ENCODE assay signal across 8 cellular contexts in the genomic region with DNA sequence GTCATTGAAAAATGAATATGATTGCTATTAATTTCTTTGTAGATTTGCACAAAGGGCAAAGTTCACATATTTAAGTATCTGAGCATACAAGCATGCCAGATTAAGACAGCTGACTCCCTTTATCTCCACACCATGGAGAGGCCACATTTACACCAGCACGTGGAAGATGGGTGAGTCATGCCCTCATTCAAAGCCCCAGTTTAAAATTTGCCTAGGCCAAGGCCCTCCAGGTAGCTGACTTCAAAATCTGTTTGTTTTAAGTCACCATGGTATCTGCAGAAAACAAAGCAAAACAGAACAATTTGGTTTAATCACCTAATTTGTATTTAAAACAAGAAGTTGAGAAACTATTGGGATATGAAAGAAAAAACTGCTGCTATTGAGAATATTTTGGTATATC.
DNase-seq lines count a peak whose midpoint lies in the region; ATAC-seq, FAIRE-seq and TF ChIP-seq lines count a peak whose summit lies in the region.

No MANE protein-coding gene starts in this region.

- ATAC-seq in GM12878: peak; percentile 69

- H3K36me3 ChIP-seq in HUES6 (ENCODE audit: control insufficient read depth, insufficient read depth, low read length) (no peaks in the 10 kb centered on the region), GM12878 (ENCODE audit: control insufficient read depth in 2 of 2, insufficient read depth in 2 of 2, low read length in 1 of 2) (peaks cover 1 to 11% of the 10 kb centered on the region in 2 experiments)

- POLR2A ChIA-PET in GM12878 (lab: Charles Lee): interaction anchor here (0.9 to 1.0 kb wide), 2 partner anchors 15 to 30 kb away, joined by 3 to 4 read pairs; no protein-coding TSS in a partner anchor
- POLR2A ChIA-PET in HEK293T (lab: Yijun Ruan, JAX): no interaction called here

- no peaks in the 10 kb centered on the region for H3K27me3 ChIP-seq in HUES6 (ENCODE audit: control insufficient read depth, insufficient read depth, low read length)
- no peaks in the 10 kb centered on the region for H3K27me3 ChIP-seq in GM12878 (replicated peaks in 1 of 2; ENCODE audit: control insufficient read depth in 2 of 2, insufficient read depth in 2 of 2, low read length in 1 of 2)

- in situ Hi-C loops in GM12878 (cut with MboI): no loop called here

- WGBS in GM12878 (ENCODE audit: insufficient coverage, insufficient replicate concordance, low lambda C conversion rate, missing lambda C conversion rate): 5% methylated on average over 1 of the region's 1 CpG

- peak; percentile 20 for DNase-seq in NK-92 treated with Interleukin-12 subunit alpha and Interleukin-12 subunit beta, amount 100 ng/mL, for 24 hours (lab: John Stamatoyannopoulos, UW)
- DNase-seq in NK-92 (lab: John Stamatoyannopoulos, UW; ENCODE audit: unreplicated experiment) (no peak), GM12878 (ENCODE audit: low read depth, low spot score) (no peak), mucosa of gallbladder (ENCODE audit: low spot score) (peak; percentile 53), HEK293T (ENCODE audit: extremely low spot score) (no peak), retina (no peak), cerebellar cortex (ENCODE audit: low spot score) (no peak)

- H3K27ac ChIP-seq in HUES6 (ENCODE audit: low read depth, low read length) (peak overlapping the region; percentile 86), GM12878 (ENCODE audit: control insufficient read depth, insufficient read depth) (no peak overlapping the region)

- no peaks in the 10 kb centered on the region for H3K79me2 ChIP-seq in GM12878 (ENCODE audit: control insufficient read depth, insufficient read depth, low read length)

- H4K20me1 ChIP-seq in GM12878 (ENCODE audit: control insufficient read depth, insufficient read depth): no peaks in the 10 kb centered on the region

- no peak for FAIRE-seq in GM12878 (lab: Jason Lieb, UNC)

- SMC1A ChIA-PET in GM12878 (lab: Charles Lee; ENCODE audit: uncharacterized antibody, unreplicated experiment): interaction anchor here (0.8 to 1.9 kb wide), 7 partner anchors 11 to 136 kb away, joined by 3 to 8 read pairs (median 5); no protein-coding TSS in a partner anchor

- no peak overlapping the region for H3K9ac ChIP-seq in HUES6 (ENCODE audit: low read length)
- H3K9ac ChIP-seq in GM12878 (ENCODE audit: control insufficient read depth, insufficient read depth, low read length): no peak overlapping the region

- H3K4me1 ChIP-seq in HUES6 (ENCODE audit: control insufficient read depth, insufficient read depth, low read length): peaks cover 65% of the 10 kb centered on the region
- peaks cover 7% of the 10 kb centered on the region; the same call in 1 of the 2 replicates for H3K4me1 ChIP-seq in GM12878 (ENCODE audit: control insufficient read depth, insufficient read depth, low read length)

- intact Hi-C loops in GM12878 (cut with micrococcal nuclease; ENCODE audit: unreplicated experiment): no loop called here

- RAD21 ChIA-PET in GM12878 (lab: Charles Lee; ENCODE audit: unreplicated experiment): interaction anchor here (0.9 to 1.7 kb wide), 2 partner anchors 21 to 84 kb away, joined by 3 to 4 read pairs; no protein-coding TSS in a partner anchor

- H2AFZ ChIP-seq in GM12878 (ENCODE audit: control insufficient read depth, low read depth, low read length): no peak overlapping the region

- TF ChIP-seq CTCF in GM12878 (IDR thresholded peaks at IDR 0.05 in 2 of 3, conservative IDR thresholded peaks at IDR 0.05 in 1 of 3; ENCODE audit: control insufficient read depth in 2 of 3, extremely low read depth in 1 of 3, insufficient read depth in 1 of 3, low read depth in 3 of 3, low read length in 3 of 3): no peak

- no TSS peak for BruUV-seq in GM12878 (replicated peaks; lab: Mats Ljungman, UMichigan)

- TF ChIP-seq EP300 in GM12878 (IDR thresholded peaks at IDR 0.05; ENCODE audit: borderline replicate concordance in 1 of 2, control insufficient read depth in 1 of 2, low read depth in 2 of 2, low read length in 2 of 2): no peak

- CTCF ChIA-PET in GM12878 (lab: Yijun Ruan, JAX) (interaction anchor here (1.0 to 9.9 kb wide), 3 partner anchors 15 to 136 kb away, joined by 3 to 52 read pairs (median 3); no protein-coding TSS in a partner anchor), HEK293T (lab: Yijun Ruan, JAX) (no interaction called here)

- TF ChIP-seq RAD21 in GM12878 (IDR thresholded peaks at IDR 0.05; ENCODE audit: insufficient read depth, low read depth, low read length): no peak

- H3K9me3 ChIP-seq in HUES6 (ENCODE audit: control insufficient read depth, insufficient read depth, low read depth, low read length) (no peaks in the 10 kb centered on the region), GM12878 (replicated peaks; ENCODE audit: control insufficient read depth, insufficient read depth, low read length) (no peaks in the 10 kb centered on the region)

- no peak for TF ChIP-seq POLR2A in GM12878 (IDR thresholded peaks at IDR 0.05; ENCODE audit: low read depth, low read length)

- H3K4me3 ChIP-seq in HUES6 (ENCODE audit: low read depth, low read length) (no peak overlapping the region), GM12878 (no peak overlapping the region)

- H3K4me2 ChIP-seq in GM12878 (ENCODE audit: control insufficient read depth, insufficient read depth): no peak overlapping the region

TF ChIP-seq in GM12878, 131 proteins besides CTCF, POLR2A, EP300 and RAD21:
- TF ChIP-seq ZNF622 (IDR thresholded peaks at IDR 0.05) (no peak), IKZF1 (conservative IDR thresholded peaks at IDR 0.05) (no peak), BHLHE40 (IDR thresholded peaks at IDR 0.05; ENCODE audit: borderline replicate concordance in 1 of 2, low read depth in 2 of 2, low read length in 1 of 2) (peak in 1 of 2 experiments; percentile 63; a peak in 1 of 4 replicates)

TF ChIP-seq in HEK293T, 16 proteins besides CTCF, POLR2A, EP300 and RAD21:
- TF ChIP-seq TARDBP (IDR thresholded peaks at IDR 0.05) (no peak), HDGF (IDR thresholded peaks at IDR 0.05; ENCODE audit: borderline replicate concordance) (no peak), SUZ12 (IDR thresholded peaks at IDR 0.05) (no peak), FOXA1 (IDR thresholded peaks at IDR 0.05) (no peak), NFRKB (IDR thresholded peaks at IDR 0.05) (no peak), SP1 (IDR thresholded peaks at IDR 0.05) (no peak), FOXK2 (IDR thresholded peaks at IDR 0.05) (no peak), ZNF384 (IDR thresholded peaks at IDR 0.05) (no peak)

Comparison
In these comparisons a context has a peak if more than half of its experiments do, and no peak if none do; other contexts are left out.
1. DNase-seq: peak in NK-92 treated with Interleukin-12 subunit alpha and Interleukin-12 subunit beta, amount 100 ng/mL, for 24 hours (single experiment) and mucosa of gallbladder (single experiment); none in NK-92 (single experiment), GM12878 (single experiment), HEK293T (single experiment), retina (single experiment) and cerebellar cortex (single experiment).